25 cellular contexts compared by ENCODE assay signal in the genomic region with DNA sequence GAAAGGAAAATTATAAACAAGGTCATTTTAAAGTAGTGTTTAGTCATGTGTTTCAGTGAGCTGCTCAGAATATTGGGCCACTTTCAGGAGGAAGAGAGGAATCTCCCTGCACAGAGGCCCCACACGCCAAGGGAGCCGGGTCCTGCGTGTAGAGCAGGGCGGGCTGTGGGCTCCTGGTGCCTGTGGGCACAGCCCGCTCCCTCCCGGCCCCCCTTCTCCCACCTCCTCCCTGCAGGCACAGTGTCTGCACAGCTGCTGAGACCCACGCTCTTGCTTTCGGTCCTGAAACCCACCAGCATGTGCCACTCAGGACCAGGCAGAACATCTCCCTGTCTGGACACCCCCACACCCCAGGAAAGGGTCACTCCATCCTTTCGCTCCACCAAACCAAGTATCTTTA.
"Had no signal": no experiment of that assay in that cellular context is flagged by ENCODE, and none has a peak within 500 bp of the region (broad histone marks: within the 10 kb centered on the region; RNA-seq: fewer than 3 reads in every experiment).

No MANE protein-coding gene starts in this region.

- H3K27me3 ChIP-seq: testis, thyroid gland, upper lobe of left lung, vagina had no signal

- ATAC-seq: stimulated activated effector memory CD8-positive, alpha-beta T cell treated with anti-CD3 and anti-CD28 coated beads, Interleukin-12 subunit alpha, Interleukin-12 subunit beta, amount 100 ng/mL, for 72 hours; stimulated activated memory B cell treated with anti-CD40 and anti-IgM and Interleukin-4, amounts not matched to agents 10 μg/mL and 1 μg/mL and 100 μg/mL, for 72 hours; stimulated activated naive B cell treated with anti-CD40 and anti-IgM and Interleukin-4, amounts not matched to agents 10 μg/mL and 1 μg/mL and 100 μg/mL, for 72 hours; stimulated activated naive CD8-positive, alpha-beta T cell treated with anti-CD3 and anti-CD28 coated beads, Interleukin-15, amount 100 ng/mL, for 72 hours; stimulated activated naive CD8-positive, alpha-beta T cell treated with anti-CD3 and anti-CD28 coated beads, Interleukin-15, Interleukin-2, amounts not matched to agents 100 U/mL and 50 U/mL, for 24 hours; upper lobe of right lung had no signal

- H3K36me3 ChIP-seq: stomach, thoracic aorta, thyroid gland, tibial artery, tibial nerve, transverse colon, upper lobe of left lung, upper lobe of right lung, uterus, vagina had no signal

- DNase-seq: stimulated activated CD4-positive, alpha-beta T cell treated with anti-CD3 and anti-CD28 coated beads, Interleukin-2, amount 100 ng/mL, for 24 hours; stimulated activated CD4-positive, alpha-beta T cell treated with anti-CD3 and anti-CD28 coated beads, Interleukin-2, amount 100 ng/mL, for 48 hours; stimulated activated CD4-positive, alpha-beta T cell treated with anti-CD3 and anti-CD28 coated beads, Interleukin-4, amount 100 ng/mL, for 1 hour; stimulated activated CD4-positive, alpha-beta T cell treated with anti-CD3 and anti-CD28 coated beads, Interleukin-4, amount 100 ng/mL, for 24 hours; stimulated activated CD4-positive, alpha-beta T cell treated with anti-CD3 and anti-CD28 coated beads, Interleukin-4, amount 100 ng/mL, for 4 hours; stimulated activated CD8-positive, alpha-beta memory T cell treated with anti-CD3 and anti-CD28 coated beads, Interleukin-4, amount 100 ng/mL, for 48 hours; stimulated activated naive B cell treated with anti-CD40 and anti-IgM and Interleukin-4, amounts not matched to agents 10 μg/mL and 1 μg/mL and 100 μg/mL, for 72 hours; stimulated activated naive CD4-positive, alpha-beta T cell; stimulated activated naive CD4-positive, alpha-beta T cell treated with Interleukin-2 at 50 U/mL for 16 hours; stimulated activated naive CD8-positive, alpha-beta T cell treated with anti-CD3 and anti-CD28 coated beads, Interleukin-15, amount 100 ng/mL, for 72 hours; stimulated activated naive CD8-positive, alpha-beta T cell treated with anti-CD3 and anti-CD28 coated beads, Interleukin-15, Interleukin-2, amounts not matched to agents 100 U/mL and 50 U/mL, for 24 hours; stomach; substantia nigra; testis; thyroid gland; transverse colon; upper lobe of left lung; upper lobe of right lung; uterus had no signal

- H3K27ac ChIP-seq: stomach, testis, thoracic aorta, thyroid gland, tibial artery, tibial nerve, transverse colon, upper lobe of left lung, upper lobe of right lung, uterus, vagina had no signal

- H3K4me1 ChIP-seq: stomach, testis, thyroid gland, upper lobe of right lung, uterus had no signal

- H3K9me3 ChIP-seq: stomach, testis, thoracic aorta, thyroid gland, tibial artery, tibial nerve, transverse colon, upper lobe of left lung, upper lobe of right lung, uterus, vagina had no signal

- H3K4me3 ChIP-seq: stomach, testis, thoracic aorta, thyroid gland, tibial artery, tibial nerve, transverse colon, upper lobe of left lung, upper lobe of right lung, uterus, vagina had no signal
